30 cellular contexts compared by ENCODE assay signal in genomic region chr18:22673182-22673862, GRCh38.
"Had no signal": no experiment of that assay in that cellular context is flagged by ENCODE, and none has a peak within 500 bp of the region (broad histone marks: within the 10 kb centered on the region; RNA-seq: fewer than 3 reads in every experiment).

No MANE protein-coding gene starts in this region.

- H3K4me1 ChIP-seq: gastrocnemius medialis, parathyroid adenoma, psoas muscle, uterus had no signal

- H3K36me3 ChIP-seq: adrenal gland, gastrocnemius medialis, sigmoid colon, uterus had no signal

- H3K4me3 ChIP-seq: adrenal gland, gastrocnemius medialis, psoas muscle, sigmoid colon, uterus had no signal

- H3K9me3 Mint-ChIP-seq: activated naive CD4-positive, alpha-beta T cell treated with anti-CD3 and anti-CD28 coated beads for 36 hours; immature natural killer cell; stimulated activated memory B cell treated with anti-CD40 and anti-IgM and Interleukin-4, amounts not matched to agents 10 μg/mL and 1 μg/mL and 100 μg/mL, for 72 hours; T-helper 2 cell treated with Interferon-gamma antibody and Interleukin-4, amounts not matched to agents 5 μg/mL and 100 μg/mL, for 36 hours had no signal

- H3K36me3 Mint-ChIP-seq: activated naive CD8-positive, alpha-beta T cell treated with anti-CD3 and anti-CD28 coated beads for 36 hours; brain; immature natural killer cell; naive thymus-derived CD4-positive, alpha-beta T cell; stimulated activated memory B cell treated with anti-CD40 and anti-IgM and Interleukin-4, amounts not matched to agents 10 μg/mL and 1 μg/mL and 100 μg/mL, for 72 hours; type B pancreatic cell had no signal

- H3K27ac Mint-ChIP-seq: activated naive CD4-positive, alpha-beta T cell treated with anti-CD3 and anti-CD28 coated beads for 36 hours; activated naive CD8-positive, alpha-beta T cell treated with anti-CD3 and anti-CD28 coated beads for 36 hours; immature natural killer cell; naive thymus-derived CD4-positive, alpha-beta T cell; stimulated activated memory B cell treated with anti-CD40 and anti-IgM and Interleukin-4, amounts not matched to agents 10 μg/mL and 1 μg/mL and 100 μg/mL, for 72 hours; stimulated activated naive CD8-positive, alpha-beta T cell treated with anti-CD3 and anti-CD28 coated beads, Interleukin-15, amount 100 ng/mL, for 72 hours; T-helper 2 cell treated with Interferon-gamma antibody and Interleukin-4, amounts not matched to agents 5 μg/mL and 100 μg/mL, for 36 hours; type B pancreatic cell had no signal

- DNase-seq: activated CD4-positive, alpha-beta T cell treated with anti-CD3 and anti-CD28 coated beads for 4 hours; activated CD4-positive, alpha-beta T cell treated with anti-CD3 and anti-CD28 coated beads, Interleukin-2, amount 50 U/mL, for 4 hours; activated effector memory CD4-positive, alpha-beta T cell treated with Interleukin-2 at 50 U/mL for 16 hours; activated naive CD4-positive, alpha-beta T cell treated with anti-CD3 and anti-CD28 coated beads for 36 hours; activated naive CD8-positive, alpha-beta T cell treated with anti-CD3 and anti-CD28 coated beads for 36 hours; activated T-cell treated with anti-CD3 and anti-CD28 coated beads for 4 hours; aorta; gastrocnemius medialis; hippocampal formation; immature natural killer cell; kidney; left colon; naive thymus-derived CD4-positive, alpha-beta T cell; psoas muscle; sigmoid colon; small intestine; stimulated activated CD4-positive, alpha-beta T cell treated with anti-CD3 and anti-CD28 coated beads, Interleukin-1b, Interleukin-23, amount 100 ng/mL, for 48 hours; stimulated activated CD4-positive, alpha-beta T cell treated with anti-CD3 and anti-CD28 coated beads, Interleukin-4, amount 100 ng/mL, for 4 hours; stimulated activated CD8-positive, alpha-beta memory T cell treated with anti-CD3 and anti-CD28 coated beads, Interleukin-4, amount 100 ng/mL, for 48 hours; stimulated activated naive CD8-positive, alpha-beta T cell treated with anti-CD3 and anti-CD28 coated beads, Interleukin-15, amount 100 ng/mL, for 72 hours; substantia nigra; uterus had no signal

- H3K27me3 Mint-ChIP-seq: stimulated activated memory B cell treated with anti-CD40 and anti-IgM and Interleukin-4, amounts not matched to agents 10 μg/mL and 1 μg/mL and 100 μg/mL, for 72 hours had no signal

- H3K79me2 ChIP-seq: parathyroid adenoma had no signal

- ATAC-seq: gastrocnemius medialis; left colon; naive thymus-derived CD4-positive, alpha-beta T cell; psoas muscle; stimulated activated memory B cell treated with anti-CD40 and anti-IgM and Interleukin-4, amounts not matched to agents 10 μg/mL and 1 μg/mL and 100 μg/mL, for 72 hours; stimulated activated naive CD8-positive, alpha-beta T cell treated with anti-CD3 and anti-CD28 coated beads, Interleukin-15, amount 100 ng/mL, for 72 hours had no signal

- H3K4me3 Mint-ChIP-seq: activated naive CD4-positive, alpha-beta T cell treated with anti-CD3 and anti-CD28 coated beads for 36 hours; activated naive CD8-positive, alpha-beta T cell treated with anti-CD3 and anti-CD28 coated beads for 36 hours; brain; immature natural killer cell; mesothelial cell of epicardium; naive thymus-derived CD4-positive, alpha-beta T cell; stimulated activated memory B cell treated with anti-CD40 and anti-IgM and Interleukin-4, amounts not matched to agents 10 μg/mL and 1 μg/mL and 100 μg/mL, for 72 hours; stimulated activated naive CD8-positive, alpha-beta T cell treated with anti-CD3 and anti-CD28 coated beads, Interleukin-15, amount 100 ng/mL, for 72 hours; T-helper 2 cell treated with Interferon-gamma antibody and Interleukin-4, amounts not matched to agents 5 μg/mL and 100 μg/mL, for 36 hours; type B pancreatic cell had no signal

- H3K27me3 ChIP-seq: adrenal gland, gastrocnemius medialis, sigmoid colon, uterus had no signal

- H2AFZ ChIP-seq: parathyroid adenoma had no signal

- H3K4me1 Mint-ChIP-seq: brain; immature natural killer cell; naive thymus-derived CD4-positive, alpha-beta T cell; stimulated activated memory B cell treated with anti-CD40 and anti-IgM and Interleukin-4, amounts not matched to agents 10 μg/mL and 1 μg/mL and 100 μg/mL, for 72 hours; stimulated activated naive CD8-positive, alpha-beta T cell treated with anti-CD3 and anti-CD28 coated beads, Interleukin-15, amount 100 ng/mL, for 72 hours had no signal

- H3K27ac ChIP-seq: gastrocnemius medialis, parathyroid adenoma, psoas muscle, VCaP had no signal
